15 cellular contexts compared by ENCODE assay signal in the genomic region with DNA sequence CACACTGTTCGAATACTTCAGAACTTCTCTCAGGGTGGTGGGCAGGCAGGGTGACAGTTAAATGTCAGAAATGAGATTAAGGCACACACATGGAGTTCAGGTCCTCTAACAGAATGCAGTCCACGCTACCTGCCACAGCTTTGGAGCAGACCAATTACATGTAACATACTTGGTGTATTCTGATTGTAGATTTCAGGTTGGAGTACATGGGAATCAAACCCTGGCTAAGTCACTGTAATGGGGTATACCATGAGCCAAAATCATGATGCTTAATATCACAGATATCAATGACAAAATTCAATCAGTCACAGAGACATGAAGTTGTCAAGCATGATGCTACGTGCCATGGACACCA. TPM values are rescaled to one million over a fixed set of nuclear protein-coding genes. Genes with fewer than 3 reads are reported as not detected.
DNase-seq lines count a peak whose midpoint lies in the region; ATAC-seq and TF ChIP-seq lines count a peak whose summit lies in the region.
"Had no signal": no experiment of that assay in that cellular context is flagged by ENCODE, and none has a peak within 500 bp of the region (broad histone marks: within the 10 kb centered on the region; RNA-seq: fewer than 3 reads in every experiment).

No MANE protein-coding gene starts in this region.

- H3K4me1 ChIP-seq in OCI-LY1 (ENCODE audit: insufficient read depth, low read length, severe bottlenecking) (peaks cover 93% of the 10 kb centered on the region), heart right ventricle (peaks cover 0 to 98% (median 82%) of the 10 kb centered on the region in 9 donors), sigmoid colon (peaks cover 0 to 54% (median 38%) of the 10 kb centered on the region in 4 donors)

- H3K4me3 ChIP-seq in OCI-LY1 (ENCODE audit: low read depth, low read length, poor library complexity, severe bottlenecking) (peak overlapping the region; percentile 32), heart right ventricle (peak overlapping the region in 5 of 10 donors; percentile 18 to 41 (median 37)), sigmoid colon (no peak overlapping the region)
- H3K4me3 ChIP-seq: skin epidermis had no signal

- H3K27me3 ChIP-seq in OCI-LY1 (ENCODE audit: insufficient read depth, low read length) (no peaks in the 10 kb centered on the region), heart right ventricle (no peaks in the 10 kb centered on the region), sigmoid colon (no peaks in the 10 kb centered on the region)

- TF ChIP-seq CTCF in CD14-positive monocyte (IDR thresholded peaks at IDR 0.05) (no peak), OCI-LY1 (IDR thresholded peaks at IDR 0.05; ENCODE audit: low read length) (no peak), heart right ventricle (IDR thresholded peaks at IDR 0.05) (no peak), sigmoid colon (IDR thresholded peaks at IDR 0.05) (no peak)

- 50 to 52% methylated on average over 3 of the region's 3 CpGs for WGBS in heart right ventricle, 2 donors
- WGBS in sigmoid colon, 2 donors = 84 to 88% methylated on average over 3 of the region's 3 CpGs

- ATAC-seq in heart right ventricle (no peak), HG03520 (IDR thresholded peaks at IDR 0.05; ENCODE audit: unreplicated experiment) (no peak), HG02973 (IDR thresholded peaks at IDR 0.05; ENCODE audit: unreplicated experiment) (no peak), GM21526 (IDR thresholded peaks at IDR 0.05; ENCODE audit: low FRiP score, unreplicated experiment) (no peak)
- no peak for ATAC-seq in effector memory CD8-positive, alpha-beta T cell (replicated peaks)

- H3K79me2 ChIP-seq in OCI-LY1 (ENCODE audit: insufficient read depth, low read length) = peaks cover 35% of the 10 kb centered on the region

- intact Hi-C loops in CD14-positive monocyte (cut with micrococcal nuclease) (no loop called here), heart right ventricle (cut with DNase I) (loop anchor here in 6 of 10 donors (5.0 to 10.0 kb wide), 5 partner anchors 47 to 102 kb away; partner anchors contain the start of gene MEF2C (in 1 of the 6)), sigmoid colon (cut with DNase I) (no loop called here)

- no peaks in the 10 kb centered on the region for H4K20me1 ChIP-seq in OCI-LY1 (ENCODE audit: insufficient read depth, low read length)

- DNase-seq in CD14-positive monocyte (ENCODE audit: low spot score) (no peak), heart right ventricle (no peak), sigmoid colon (no peak)
- no peak for DNase-seq in effector memory CD8-positive, alpha-beta T cell
- DNase-seq: activated CD4-positive, CD25-positive, alpha-beta regulatory T cell treated with anti-CD3 and anti-CD28 coated beads, Interleukin-2, amount 50 U/mL, for 72 hours; DMS79 treated with DMSO at 0.1 percent for 48 hours; KBM-7; NCI-H2029; NK-92 treated with Interleukin-12 subunit alpha and Interleukin-12 subunit beta, amount 100 ng/mL, for 24 hours had no signal

- no peaks in the 10 kb centered on the region for H3K36me3 ChIP-seq in OCI-LY1 (ENCODE audit: insufficient read depth, low read length)
- peaks cover 0 to 4% (median 0%) of the 10 kb centered on the region in 9 donors for H3K36me3 ChIP-seq in heart right ventricle
- H3K36me3 ChIP-seq in sigmoid colon = no peaks in the 10 kb centered on the region

- H3K4me2 ChIP-seq in OCI-LY1 (ENCODE audit: low read length) = peak overlapping the region; percentile 60

- no peak overlapping the region for H2AFZ ChIP-seq in OCI-LY1 (ENCODE audit: low read length)

- no peaks in the 10 kb centered on the region for H3K9me2 ChIP-seq in OCI-LY1 (ENCODE audit: low read depth, low read length)

- peaks cover 46% of the 10 kb centered on the region for H3K4me1 Mint-ChIP-seq in CD14-positive monocyte
- H3K4me1 Mint-ChIP-seq in effector memory CD8-positive, alpha-beta T cell (ENCODE audit: low read depth in 2 of 2) = no peaks in the 10 kb centered on the region

- H3K27ac ChIP-seq in OCI-LY1 (ENCODE audit: low read depth, low read length, poor library complexity, severe bottlenecking) (peak overlapping the region; percentile 97), heart right ventricle (peak overlapping the region; percentile 37 to 92 (median 77)), sigmoid colon (peak overlapping the region; percentile 50 to 79 (median 72))
- H3K27ac ChIP-seq: epithelial cell of prostate had no signal

- H3K9me3 Mint-ChIP-seq in CD14-positive monocyte = peaks cover 0 to 2% (median 0%) of the 10 kb centered on the region in 7 donors
- peaks cover 0 to 4% of the 10 kb centered on the region in 2 donors for H3K9me3 Mint-ChIP-seq in effector memory CD8-positive, alpha-beta T cell

- no peak for TF ChIP-seq POLR2A in sigmoid colon (IDR thresholded peaks at IDR 0.05)

- H3F3A ChIP-seq in OCI-LY1 (ENCODE audit: insufficient read depth, low read length) = peaks cover 9% of the 10 kb centered on the region

- peak overlapping the region in 1 of 2 donors; percentile 24 for H3K4me3 Mint-ChIP-seq in CD14-positive monocyte
- no peak overlapping the region for H3K4me3 Mint-ChIP-seq in effector memory CD8-positive, alpha-beta T cell

- peaks cover 20 to 33% of the 10 kb centered on the region in 2 donors for H3K36me3 Mint-ChIP-seq in CD14-positive monocyte
- H3K36me3 Mint-ChIP-seq in effector memory CD8-positive, alpha-beta T cell (ENCODE audit: insufficient read depth) = peaks cover 2% of the 10 kb centered on the region

- H3K27ac Mint-ChIP-seq in CD14-positive monocyte = peak overlapping the region; percentile 62 to 91 (median 77)
- H3K27ac Mint-ChIP-seq in effector memory CD8-positive, alpha-beta T cell = no peak overlapping the region

- H3K9ac ChIP-seq in OCI-LY1 (ENCODE audit: low read length) = peak overlapping the region; percentile 38; the same call in 1 of the 2 replicates

- H3K27me3 Mint-ChIP-seq in CD14-positive monocyte (ENCODE audit: low read depth in 3 of 3) = peaks cover 0 to 3% (median 0%) of the 10 kb centered on the region in 3 donors
- no peaks in the 10 kb centered on the region for H3K27me3 Mint-ChIP-seq in effector memory CD8-positive, alpha-beta T cell

- H3K9me3 ChIP-seq in OCI-LY1 (ENCODE audit: low read length) = no peaks in the 10 kb centered on the region
- H3K9me3 ChIP-seq in heart right ventricle = no peaks in the 10 kb centered on the region
- H3K9me3 ChIP-seq in sigmoid colon = no peaks in the 10 kb centered on the region

- no peak for TF ChIP-seq EP300 in sigmoid colon (IDR thresholded peaks at IDR 0.05)

RNA-seq across cellular contexts. Expression of gene MEF2C, which starts 48.9 kb away (rescaled TPM):
- polyA plus RNA-seq in CD14-positive monocyte = 10 to 100 TPM; 88.3 to 89.3 TPM
- 10 to 100 TPM; 38.8 to 88.7 (median 70.0) TPM for total RNA-seq in heart right ventricle
- 10 to 100 TPM; 11.2 to 25.6 TPM for polyA plus RNA-seq in heart right ventricle
- 10 to 100 TPM; 32.1 to 51.4 (median 40.2) TPM for total RNA-seq in sigmoid colon
- 10 to 100 TPM in 1 of 3 donors, 1 to 10 TPM in 2; 2.8 to 14.9 (median 9.0) TPM for polyA plus RNA-seq in sigmoid colon

Comparison
In these comparisons a context has a peak if more than half of its experiments do, and no peak if none do; other contexts are left out.
1. H3K27ac Mint-ChIP-seq: peak in CD14-positive monocyte (7 of 7); none in effector memory CD8-positive, alpha-beta T cell (0 of 2).
2. intact Hi-C loops: an anchor here in heart right ventricle (5.0 to 10.0 kb wide); none called in CD14-positive monocyte and sigmoid colon.
3. Peak in every context shown above with its lines, with median percentiles within 50 percentile points of each other: H3K27ac ChIP-seq.